In the genomic region with DNA sequence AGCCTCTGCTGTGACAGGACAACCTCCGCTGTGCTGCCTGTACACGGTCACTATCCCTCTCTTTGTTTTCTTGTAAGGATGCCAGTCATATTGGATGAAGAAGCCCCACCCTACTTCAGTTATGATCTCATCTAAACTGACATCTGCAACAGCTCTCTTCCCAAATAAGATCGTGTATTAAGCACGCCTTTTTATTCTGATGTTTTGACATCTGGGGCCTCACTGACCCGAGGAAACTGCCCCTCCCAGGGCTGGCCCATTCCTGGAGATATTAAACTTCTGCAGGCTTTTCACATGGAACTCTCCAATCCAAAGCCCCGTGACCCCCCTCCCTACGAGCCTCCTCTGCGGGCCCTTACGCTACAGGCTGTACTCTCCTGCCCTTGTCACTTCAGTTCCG, we compare ENCODE assay signal across 28 cellular contexts.
"Had no signal": no experiment of that assay in that cellular context is flagged by ENCODE, and none has a peak within 500 bp of the region (broad histone marks: within the 10 kb centered on the region; RNA-seq: fewer than 3 reads in every experiment).

No MANE protein-coding gene starts in this region.

- H3K9me3 ChIP-seq: ascending aorta, left lung, pancreas, prostate gland, tibial nerve had no signal

- H3K9me3 Mint-ChIP-seq: activated CD4-positive, alpha-beta memory T cell treated with anti-CD3 and anti-CD28 coated beads for 36 hours; activated CD4-positive, alpha-beta T cell treated with anti-CD3 and anti-CD28 coated beads, Interleukin-2, amount 10 ng/mL, durations not matched to agents 24 days and 14 days; activated naive CD4-positive, alpha-beta T cell treated with anti-CD3 and anti-CD28 coated beads, Interleukin-2, amount 10 ng/mL, durations not matched to agents 7 days and 5 days; activated naive CD8-positive, alpha-beta T cell treated with anti-CD3 and anti-CD28 coated beads, Interleukin-2, amount 10 ng/mL, durations not matched to agents 7 days and 5 days; brain; neural crest cell; stimulated activated naive B cell treated with anti-CD40 and anti-IgM and Interleukin-4, amounts not matched to agents 10 μg/mL and 1 μg/mL and 100 μg/mL, for 72 hours had no signal

- H3K27ac Mint-ChIP-seq: activated CD4-positive, alpha-beta memory T cell treated with anti-CD3 and anti-CD28 coated beads for 36 hours; activated CD4-positive, alpha-beta T cell treated with anti-CD3 and anti-CD28 coated beads, Interleukin-2, amount 10 ng/mL, durations not matched to agents 24 days and 14 days; activated naive CD4-positive, alpha-beta T cell treated with anti-CD3 and anti-CD28 coated beads, Interleukin-2, amount 10 ng/mL, durations not matched to agents 7 days and 5 days; activated naive CD8-positive, alpha-beta T cell treated with anti-CD3 and anti-CD28 coated beads, Interleukin-2, amount 10 ng/mL, durations not matched to agents 7 days and 5 days; brain; naive thymus-derived CD4-positive, alpha-beta T cell; stimulated activated naive B cell treated with anti-CD40 and anti-IgM and Interleukin-4, amounts not matched to agents 10 μg/mL and 1 μg/mL and 100 μg/mL, for 72 hours; T-helper 17 cell had no signal

- DNase-seq: activated CD4-positive, alpha-beta memory T cell treated with anti-CD3 and anti-CD28 coated beads for 36 hours; activated CD4-positive, alpha-beta T cell treated with anti-CD3 and anti-CD28 coated beads, Interleukin-2, amount 10 ng/mL, durations not matched to agents 24 days and 14 days; activated CD4-positive, CD25-positive, alpha-beta regulatory T cell treated with anti-CD3 and anti-CD28 coated beads, Interleukin-2, amount 50 U/mL, for 72 hours; activated CD8-positive, alpha-beta memory T cell treated with anti-CD3 and anti-CD28 coated beads, Interleukin-2, amount 50 U/mL, for 4 hours; activated gamma-delta T cell; activated naive CD4-positive, alpha-beta T cell treated with anti-CD3 and anti-CD28 coated beads, Interleukin-2, amount 10 ng/mL, durations not matched to agents 7 days and 5 days; activated naive CD8-positive, alpha-beta T cell treated with anti-CD3 and anti-CD28 coated beads, Interleukin-2, amount 10 ng/mL, durations not matched to agents 7 days and 5 days; activated T-cell treated with anti-CD3 and anti-CD28 coated beads, Interleukin-2, amount 50 U/mL, for 1 hour; caudate nucleus; foreskin keratinocyte; left lung; mammary epithelial cell; midbrain; naive thymus-derived CD4-positive, alpha-beta T cell; nucleus accumbens; pancreas; stimulated activated CD4-positive, alpha-beta T cell treated with anti-CD3 and anti-CD28 coated beads, Interleukin-15, amount 100 ng/mL, for 24 hours; stimulated activated CD4-positive, alpha-beta T cell treated with anti-CD3 and anti-CD28 coated beads, Interleukin-2, amount 100 ng/mL, for 24 hours; stimulated activated naive B cell treated with anti-CD40 and anti-IgM and Interleukin-4, amounts not matched to agents 10 μg/mL and 1 μg/mL and 100 μg/mL, for 72 hours; T-helper 17 cell; T1000; WERI-Rb-1 had no signal

- H3K4me3 ChIP-seq: ascending aorta, left lung, pancreas, prostate gland, tibial nerve had no signal

- H3K27me3 Mint-ChIP-seq: activated CD4-positive, alpha-beta memory T cell treated with anti-CD3 and anti-CD28 coated beads for 36 hours; activated CD4-positive, alpha-beta T cell treated with anti-CD3 and anti-CD28 coated beads, Interleukin-2, amount 10 ng/mL, durations not matched to agents 24 days and 14 days; activated naive CD4-positive, alpha-beta T cell treated with anti-CD3 and anti-CD28 coated beads, Interleukin-2, amount 10 ng/mL, durations not matched to agents 7 days and 5 days; activated naive CD8-positive, alpha-beta T cell treated with anti-CD3 and anti-CD28 coated beads, Interleukin-2, amount 10 ng/mL, durations not matched to agents 7 days and 5 days; T-helper 17 cell had no signal

- H3K4me1 Mint-ChIP-seq: activated CD4-positive, alpha-beta T cell treated with anti-CD3 and anti-CD28 coated beads, Interleukin-2, amount 10 ng/mL, durations not matched to agents 24 days and 14 days; activated naive CD4-positive, alpha-beta T cell treated with anti-CD3 and anti-CD28 coated beads, Interleukin-2, amount 10 ng/mL, durations not matched to agents 7 days and 5 days; activated naive CD8-positive, alpha-beta T cell treated with anti-CD3 and anti-CD28 coated beads, Interleukin-2, amount 10 ng/mL, durations not matched to agents 7 days and 5 days; neural crest cell; stimulated activated naive B cell treated with anti-CD40 and anti-IgM and Interleukin-4, amounts not matched to agents 10 μg/mL and 1 μg/mL and 100 μg/mL, for 72 hours had no signal

- H3K27me3 ChIP-seq: ascending aorta, foreskin keratinocyte, left lung, pancreas, tibial nerve had no signal

- H3K4me3 Mint-ChIP-seq: activated CD4-positive, alpha-beta memory T cell treated with anti-CD3 and anti-CD28 coated beads for 36 hours; activated CD4-positive, alpha-beta T cell treated with anti-CD3 and anti-CD28 coated beads, Interleukin-2, amount 10 ng/mL, durations not matched to agents 24 days and 14 days; activated naive CD4-positive, alpha-beta T cell treated with anti-CD3 and anti-CD28 coated beads, Interleukin-2, amount 10 ng/mL, durations not matched to agents 7 days and 5 days; activated naive CD8-positive, alpha-beta T cell treated with anti-CD3 and anti-CD28 coated beads, Interleukin-2, amount 10 ng/mL, durations not matched to agents 7 days and 5 days; brain; naive thymus-derived CD4-positive, alpha-beta T cell; neural crest cell; stimulated activated naive B cell treated with anti-CD40 and anti-IgM and Interleukin-4, amounts not matched to agents 10 μg/mL and 1 μg/mL and 100 μg/mL, for 72 hours; T-helper 17 cell had no signal

- H3K4me1 ChIP-seq: foreskin keratinocyte, left lung, prostate gland had no signal

- H3K27ac ChIP-seq: ascending aorta, foreskin keratinocyte, left lung, pancreas, prostate gland, tibial nerve, WERI-Rb-1 had no signal

- H3K36me3 Mint-ChIP-seq: brain; stimulated activated naive B cell treated with anti-CD40 and anti-IgM and Interleukin-4, amounts not matched to agents 10 μg/mL and 1 μg/mL and 100 μg/mL, for 72 hours had no signal

- H3K36me3 ChIP-seq: pancreas, prostate gland had no signal

- ATAC-seq: esophagus mucosa; foreskin keratinocyte; left lung; naive thymus-derived CD4-positive, alpha-beta T cell; pancreas; stimulated activated naive B cell treated with anti-CD40 and anti-IgM and Interleukin-4, amounts not matched to agents 10 μg/mL and 1 μg/mL and 100 μg/mL, for 72 hours; T-helper 17 cell had no signal
